ENCODE assay signal across 31 cellular contexts in the genomic region with DNA sequence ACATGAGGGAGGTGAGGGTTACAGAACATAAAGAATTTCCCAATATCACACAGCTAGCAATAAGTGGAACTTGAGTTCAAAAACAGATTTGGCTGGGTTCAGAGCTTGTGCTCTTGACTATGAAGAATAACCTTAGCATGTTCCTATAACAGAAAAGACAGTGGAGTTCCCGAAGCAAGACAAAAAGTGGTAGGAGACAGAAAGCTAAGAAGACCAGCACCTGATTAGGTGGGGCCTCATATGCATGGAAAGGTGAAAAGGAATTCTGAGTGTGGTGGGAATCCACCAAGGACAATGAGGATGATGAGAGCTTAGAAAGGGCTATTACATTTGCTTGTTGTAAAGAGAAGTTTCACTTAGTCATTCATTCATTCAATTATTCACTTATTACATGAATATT. TPM values are rescaled to one million over a fixed set of nuclear protein-coding genes. Genes with fewer than 3 reads are reported as not detected.
A peak's percentile ranks its signal among the peaks of the same experiment; 100 is the strongest.
DNase-seq lines count a peak whose midpoint lies in the region; ATAC-seq, FAIRE-seq and TF ChIP-seq lines count a peak whose summit lies in the region.
"Had no signal": no experiment of that assay in that cellular context is flagged by ENCODE, and none has a peak within 500 bp of the region (broad histone marks: within the 10 kb centered on the region; RNA-seq: fewer than 3 reads in every experiment).

No MANE protein-coding gene starts in this region.

- TF ChIP-seq CTCF in HEK293 (tag by site-specific recombination; IDR thresholded peaks at IDR 0.05) (no peak), K562 (IDR thresholded peaks at IDR 0.05 in 2 of 3, conservative IDR thresholded peaks at IDR 0.05 in 1 of 3; ENCODE audit: insufficient read depth in 2 of 3, low read depth in 1 of 3, low read length in 3 of 3) (no peak)

- H4K20me1 ChIP-seq in K562 (replicated peaks; ENCODE audit: control insufficient read depth, insufficient read depth, low read length): no peaks in the 10 kb centered on the region
- H4K20me1 ChIP-seq: BLaER1; BLaER1 treated with 17β-estradiol and CSF1 and Interleukin-3, amounts not matched to agents 10 nM and 100 nM had no signal

- ATAC-seq in K562: no peak
- ATAC-seq: A549; CD8-positive, alpha-beta T cell had no signal

- no peak for TF ChIP-seq EP300 in K562 (IDR thresholded peaks at IDR 0.05; ENCODE audit: low read length)

- no peak for FAIRE-seq in K562 (lab: Jason Lieb, UNC)
- FAIRE-seq: A204.1, A549, D721Med had no signal

- H3K9me1 ChIP-seq in K562 (ENCODE audit: control insufficient read depth, insufficient read depth, low read length): no peaks in the 10 kb centered on the region

- in situ Hi-C loops in K562 (cut with MboI): no loop called here

- POLR2A ChIA-PET in HEK293 (lab: Yijun Ruan, JAX) (no interaction called here), K562 (lab: Yijun Ruan, JAX) (interaction anchor here (0.7 to 1.3 kb wide), 2 partner anchors 96 to 245 kb away, joined by 3 read pairs; no protein-coding TSS in a partner anchor)

- no peak overlapping the region for H3K9ac ChIP-seq in K562 (ENCODE audit: insufficient read depth in 1 of 2, low read depth in 2 of 2, low read length in 2 of 2)
- H3K9ac ChIP-seq: BLaER1; BLaER1 treated with 17β-estradiol and CSF1 and Interleukin-3, amounts not matched to agents 10 nM and 100 nM had no signal

- H3K36me3 ChIP-seq in HEK293 (ENCODE audit: control insufficient read depth in 2 of 2, insufficient read depth in 1 of 2, low read length in 2 of 2) (no peaks in the 10 kb centered on the region), K562 (ENCODE audit: control insufficient read depth, insufficient read depth, low read length) (no peaks in the 10 kb centered on the region)
- H3K36me3 ChIP-seq: BE2C; BLaER1; BLaER1 treated with 17β-estradiol and CSF1 and Interleukin-3, amounts not matched to agents 10 nM and 100 nM had no signal

- H3K27ac ChIP-seq in HEK293 (ENCODE audit: extremely low read depth, low read depth, low read length): no peak overlapping the region
- no peak overlapping the region for H3K27ac ChIP-seq in K562 (ENCODE audit: extremely low read depth, low read depth, low read length)
- H3K27ac ChIP-seq: 22Rv1; A549; BLaER1; BLaER1 treated with 17β-estradiol and CSF1 and Interleukin-3, amounts not matched to agents 10 nM and 100 nM; C4-2B had no signal

- intact Hi-C loops in K562 (cut with micrococcal nuclease): no loop called here

- H3K79me2 ChIP-seq in K562 (ENCODE audit: control insufficient read depth, insufficient read depth, low read length): no peaks in the 10 kb centered on the region

- H3K4me2 ChIP-seq in K562 (ENCODE audit: insufficient read depth, low read length): no peak overlapping the region
- H3K4me2 ChIP-seq: A549; BLaER1; BLaER1 treated with 17β-estradiol and CSF1 and Interleukin-3, amounts not matched to agents 10 nM and 100 nM had no signal

- peaks cover 0 to 5% of the 10 kb centered on the region in 2 experiments; a peak in 1 of 5 replicates for H3K27me3 ChIP-seq in K562 (ENCODE audit: control insufficient read depth in 2 of 2, insufficient read depth in 2 of 2, low read length in 2 of 2)
- H3K27me3 ChIP-seq: BE2C; BLaER1; BLaER1 treated with 17β-estradiol and CSF1 and Interleukin-3, amounts not matched to agents 10 nM and 100 nM had no signal

- H3K4me1 ChIP-seq in HEK293 (ENCODE audit: control insufficient read depth, insufficient read depth, low read length) (no peaks in the 10 kb centered on the region), K562 (replicated peaks in 1 of 2; ENCODE audit: control insufficient read depth in 2 of 2, insufficient read depth in 2 of 2, low read length in 2 of 2) (no peaks in the 10 kb centered on the region)
- H3K4me1 ChIP-seq: A549, BE2C, Caco-2 had no signal

- TF ChIP-seq POLR2A in K562 (conservative IDR thresholded peaks at IDR 0.05): no peak

- BruUV-seq in K562 (replicated peaks; lab: Mats Ljungman, UMichigan): no TSS peak

- CTCF ChIA-PET in HEK293 (lab: Yijun Ruan, JAX) (interaction anchor here (0.5 to 3.6 kb wide), 3 partner anchors 118 to 304 kb away, joined by 3 to 25 read pairs (median 3); no protein-coding TSS in a partner anchor), K562 (lab: Yijun Ruan, JAX; ENCODE audit: low intra/inter-chr PET ratio) (no interaction called here)

- 0% methylated on average over 1 of the region's 1 CpG for WGBS in K562 (ENCODE audit: insufficient coverage, low coverage, missing lambda C conversion rate)

- H2AFZ ChIP-seq in K562 (ENCODE audit: low read depth, low read length): no peak overlapping the region

- TF ChIP-seq RAD21 in K562 (CRISPR knock-in tag; conservative IDR thresholded peaks at IDR 0.05 in 1 of 2, IDR thresholded peaks at IDR 0.05 in 1 of 2): no peak

- DNase-seq in K562 (ENCODE audit: extremely low read depth in 1 of 4, low spot score in 3 of 4): no peak
- no peak for DNase-seq in SKM-1 (lab: John Stamatoyannopoulos, UW; ENCODE audit: unreplicated experiment)
- DNase-seq in retina: no peak
- DNase-seq: 8988T; ACHN; AML-193; BE2C; C1 segment of cervical spinal cord; Caco-2; Calu3; CD4-positive, alpha-beta memory T cell; CD4-positive, alpha-beta T cell; CD4-positive, CD25-positive, alpha-beta regulatory T cell; CD8-positive, alpha-beta memory T cell; CD8-positive, alpha-beta T cell; COR-L47; DMS 273 treated with DMSO at 0.1 percent for 48 hours; DMS153; DMS53; DMS79; DMS79 treated with DMSO at 0.1 percent for 48 hours; DND-41; EL had no signal

- H3K9me3 ChIP-seq in HEK293 (ENCODE audit: control insufficient read depth, insufficient read depth, low read depth, low read length) (no peaks in the 10 kb centered on the region), K562 (replicated peaks; ENCODE audit: control insufficient read depth, insufficient read depth, low read depth, low read length) (no peaks in the 10 kb centered on the region)
- H3K9me3 ChIP-seq: BE2C; BLaER1; BLaER1 treated with 17β-estradiol and CSF1 and Interleukin-3, amounts not matched to agents 10 nM and 100 nM; Caco-2 had no signal

- H3K4me3 ChIP-seq in HEK293 (ENCODE audit: low read depth, low read length): no peak overlapping the region
- no peak overlapping the region for H3K4me3 ChIP-seq in K562
- H3K4me3 ChIP-seq: A549; BLaER1; BLaER1 treated with 17β-estradiol and CSF1 and Interleukin-3, amounts not matched to agents 10 nM and 100 nM had no signal

TF ChIP-seq in HEK293, 187 proteins besides CTCF, POLR2A, EP300 and RAD21 (continues in another document):
- TF ChIP-seq ZNF10 (tag by site-specific recombination; IDR thresholded peaks at IDR 0.05) (0 out of 2 replicates have a peak, but pooled peaks have one; percentile 69), ZBTB44 (tag by site-specific recombination; IDR thresholded peaks at IDR 0.05) (no peak)

TF ChIP-seq in K562, 482 proteins besides CTCF, POLR2A, EP300 and RAD21:
- no peak for TF ChIP-seq NR1H2 (CRISPR knock-in tag; IDR thresholded peaks at IDR 0.05)
- TF ChIP-seq FOXA1 (IDR thresholded peaks at IDR 0.05; ENCODE audit: borderline replicate concordance): no peak
- TF ChIP-seq ZNF224 (CRISPR knock-in tag; IDR thresholded peaks at IDR 0.05): no peak
- no peak for TF ChIP-seq ZNF124 (CRISPR knock-in tag; IDR thresholded peaks at IDR 0.05)
- TF ChIP-seq ZNF134 (CRISPR knock-in tag; conservative IDR thresholded peaks at IDR 0.05): peak; percentile 70
- no peak for TF ChIP-seq FIP1L1 (IDR thresholded peaks at IDR 0.05; ENCODE audit: low read depth, low read length, poor library complexity, severe bottlenecking)

RNA-seq across cellular contexts. Expression of gene CDYL2, which starts 26.6 kb away (rescaled TPM):
- total RNA-seq in K562 (2011; cell fraction: chromatin; rRNA removed; ENCODE audit: low replicate concordance): 0.07 and 0.09 TPM in 2 replicates
- not detected in 2 replicates for total RNA-seq in K562 (2011; cell fraction: nucleolus; rRNA removed)
- total RNA-seq in K562 (2011; cell fraction: nucleoplasm; rRNA removed): not detected in 2 replicates
- total RNA-seq in K562 (2014; rRNA removed) (under 0.01 TPM in 1 of 2 replicates, not detected in the other), K562 (2014; rRNA removed; fragmentation: Illumina TruSeq; extraction: Trizol) (not detected in 2 replicates), K562 (2015; rRNA removed; fragmentation: Illumina TruSeq; extraction: Trizol) (not detected in 2 replicates), K562 (2021) (0.04 and 0.25 TPM in 2 replicates)
- polyA plus RNA-seq in K562 (2011; rRNA removed) (0.01 TPM in 1 of 2 replicates, not detected in the other), K562 (2014; fragmentation: Illumina TruSeq; extraction: Trizol) (not detected in 2 replicates), K562 (2014; fragmentation: Nextera tagmentation; extraction: Ambion mirVana) (not detected), K562 (2014; rRNA removed) (not detected in 2 replicates)
- polyA plus RNA-seq in K562 (2011; cell fraction: cytosol; rRNA removed): 0.01 TPM in 1 of 2 replicates, not detected in the other
- 0.01 TPM in 1 of 2 replicates, not detected in the other for polyA plus RNA-seq in K562 (2011; cell fraction: nucleus; rRNA removed)
- 0.01 and 0.03 TPM in 2 replicates for polyA plus RNA-seq in K562 (2012)
- 0.51 TPM in 1 of 2 replicates, not detected in the other for polyA minus RNA-seq in K562 (2011; rRNA and poly(A)+ RNA removed)
- polyA minus RNA-seq in K562 (2011; cell fraction: cytosol; rRNA and poly(A)+ RNA removed): 0.18 and 0.19 TPM in 2 replicates
- under 0.01 TPM in 2 replicates for polyA minus RNA-seq in K562 (2011; cell fraction: nucleus; rRNA and poly(A)+ RNA removed)
